18 cellular contexts compared by ENCODE assay signal in the genomic region with DNA sequence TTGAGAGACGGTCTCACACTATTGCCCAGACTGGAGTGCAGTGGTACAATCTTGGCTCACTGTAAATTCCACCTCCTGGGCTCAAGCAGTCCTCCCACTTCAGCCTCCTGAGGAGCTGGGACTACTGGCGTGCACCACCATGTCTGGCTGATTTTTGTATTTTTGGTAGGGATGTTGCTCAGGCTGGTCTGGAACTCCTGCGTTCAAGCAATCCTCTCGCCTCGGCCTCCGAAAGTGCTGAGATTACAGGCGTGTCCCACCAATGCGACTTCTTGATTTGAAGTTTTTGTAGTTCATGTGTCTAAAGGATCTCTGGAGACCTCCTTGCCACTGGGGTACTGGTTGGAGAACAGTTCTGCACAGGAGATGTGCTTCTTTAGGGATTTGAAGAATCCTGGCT. TPM values are rescaled to one million over a fixed set of nuclear protein-coding genes. Genes with fewer than 3 reads are reported as not detected.
DNase-seq lines count a peak whose midpoint lies in the region; ATAC-seq lines count a peak whose summit lies in the region.
"Had no signal": no experiment of that assay in that cellular context is flagged by ENCODE, and none has a peak within 500 bp of the region (broad histone marks: within the 10 kb centered on the region; RNA-seq: fewer than 3 reads in every experiment).

No MANE protein-coding gene starts in this region.

- H3K27me3 Mint-ChIP-seq in activated T-cell treated with anti-CD3 and anti-CD28 coated beads, Interleukin-2, amount 50 U/mL, for 72 hours (ENCODE audit: low read depth) = no peaks in the 10 kb centered on the region
- H3K27me3 Mint-ChIP-seq in T-cell = no peaks in the 10 kb centered on the region

- H3K27ac Mint-ChIP-seq in activated T-cell treated with anti-CD3 and anti-CD28 coated beads, Interleukin-2, amount 50 U/mL, for 72 hours = peak overlapping the region; percentile 19
- peak overlapping the region; percentile 36 to 72 for H3K27ac Mint-ChIP-seq in T-cell
- H3K27ac Mint-ChIP-seq: HFFc6 had no signal

- peaks cover 0 to 1% of the 10 kb centered on the region in 2 donors for H3K9me3 Mint-ChIP-seq in activated T-cell treated with anti-CD3 and anti-CD28 coated beads, Interleukin-2, amount 50 U/mL, for 72 hours
- no peaks in the 10 kb centered on the region for H3K9me3 Mint-ChIP-seq in T-cell
- H3K9me3 Mint-ChIP-seq: HFFc6 had no signal

- no peak for ATAC-seq in activated T-cell treated with anti-CD3 and anti-CD28 coated beads, Interleukin-2, amount 50 U/mL, for 72 hours (replicated peaks in 1 of 2)
- ATAC-seq in T-cell (replicated peaks in 1 of 4) = no peak

- DNase-seq in activated T-cell treated with anti-CD3 and anti-CD28 coated beads, Interleukin-2, amount 50 U/mL, for 72 hours = no peak
- DNase-seq in activated T-cell treated with anti-CD3 and anti-CD28 coated beads for 4 hours (no peak), T-cell (no peak), islet precursor cell (peak; percentile 27), hepatic stellate cell (ENCODE audit: low spot score) (no peak), GOT3 (lab: John Stamatoyannopoulos, UW) (no peak), middle frontal gyrus (ENCODE audit: extremely low spot score, low spot score) (no peak)
- DNase-seq in stimulated activated CD8-positive, alpha-beta memory T cell treated with anti-CD3 and anti-CD28 coated beads, Interleukin-4, amount 100 ng/mL, for 48 hours = peak; percentile 23
- DNase-seq: DMS53, GDM1, HFFc6, Kasumi-1, NCI-H1694 treated with DMSO at 0.1 percent for 48 hours, NCI-H446, NCI-H526, OCI-M1, RPMI8226, SHP77 had no signal

- peaks cover 36% of the 10 kb centered on the region for H3K4me1 Mint-ChIP-seq in activated T-cell treated with anti-CD3 and anti-CD28 coated beads, Interleukin-2, amount 50 U/mL, for 72 hours (ENCODE audit: low read depth)
- H3K4me1 Mint-ChIP-seq in T-cell = peaks cover 6 to 16% (median 9%) of the 10 kb centered on the region in 3 donors

- POLR2A ChIA-PET in T-cell (lab: Charles Lee) = interaction anchor here (0.6 kb wide), 2 partner anchors 10 to 1270 kb away, joined by 3 to 4 read pairs; no protein-coding TSS in a partner anchor

- no peak overlapping the region for H3K4me3 Mint-ChIP-seq in activated T-cell treated with anti-CD3 and anti-CD28 coated beads, Interleukin-2, amount 50 U/mL, for 72 hours
- no peak overlapping the region for H3K4me3 Mint-ChIP-seq in T-cell
- H3K4me3 Mint-ChIP-seq: HFFc6 had no signal

- CTCF ChIA-PET in T-cell (lab: Charles Lee) = interaction anchor here in 1 of 2 donors (0.5 to 1.1 kb wide), 5 partner anchors 8 to 1842 kb away, joined by 3 to 6 read pairs (median 3); no protein-coding TSS in a partner anchor

- H3K36me3 Mint-ChIP-seq in activated T-cell treated with anti-CD3 and anti-CD28 coated beads, Interleukin-2, amount 50 U/mL, for 72 hours (ENCODE audit: insufficient read depth in 2 of 2) = peaks cover 24 to 63% of the 10 kb centered on the region in 2 donors
- peaks cover 45% of the 10 kb centered on the region for H3K36me3 Mint-ChIP-seq in T-cell

RNA-seq across cellular contexts. Expression of a gene that starts 28.1 kb away (rescaled TPM):
- 100 to 1,000 TPM; 267 to 353 TPM for total RNA-seq in activated T-cell treated with anti-CD3 and anti-CD28 coated beads, Interleukin-2, amount 50 U/mL, for 72 hours
- 10 to 100 TPM; 14.4 to 45.6 (median 22.9) TPM for total RNA-seq in T-cell

RNA-seq across cellular contexts. Expression of a gene that starts 33.4 kb away (rescaled TPM):
- total RNA-seq in activated T-cell treated with anti-CD3 and anti-CD28 coated beads, Interleukin-2, amount 50 U/mL, for 72 hours = 100 to 1,000 TPM; 111 to 127 TPM
- total RNA-seq in T-cell = 100 to 1,000 TPM in 1 of 5 donors, 10 to 100 TPM in 4; 50.8 to 128 (median 59.5) TPM

Comparison
In these comparisons a context has a peak if more than half of its experiments do, and no peak if none do; other contexts are left out.
1. DNase-seq: peak in islet precursor cell (single experiment) and stimulated activated CD8-positive, alpha-beta memory T cell treated with anti-CD3 and anti-CD28 coated beads, Interleukin-4, amount 100 ng/mL, for 48 hours (single experiment); none in activated T-cell treated with anti-CD3 and anti-CD28 coated beads, Interleukin-2, amount 50 U/mL, for 72 hours (0 of 2), activated T-cell treated with anti-CD3 and anti-CD28 coated beads for 4 hours (single experiment), T-cell (0 of 34), hepatic stellate cell (single experiment), GOT3 (single experiment) and middle frontal gyrus (single experiment).
2. RNA of a gene that starts 28.1 kb away (total RNA-seq): 267 to 353 TPM in activated T-cell treated with anti-CD3 and anti-CD28 coated beads, Interleukin-2, amount 50 U/mL, for 72 hours; 14.4 to 45.6 TPM in T-cell; every median in the first group is over 4 times any median in the second.